Comparison of ENCODE assay signal across 1 cellular context in genomic region chr1:226526801-226527595, GRCh38.
A peak's percentile ranks its signal among the peaks of the same experiment; 100 is the strongest.
TF ChIP-seq lines count a peak whose summit lies in the region.

No MANE protein-coding gene starts in this region.

TF ChIP-seq in K562, 482 proteins besides CTCF, POLR2A, EP300 and RAD21 (continued from another document):
- peak; percentile 21; the same call in 1 of the 2 replicates for TF ChIP-seq MGA (IDR thresholded peaks at IDR 0.05)
- TF ChIP-seq MEIS2 (IDR thresholded peaks at IDR 0.05; ENCODE audit: partially characterized antibody), result peak; percentile 61
- no peak for TF ChIP-seq MIER1 (IDR thresholded peaks at IDR 0.05; ENCODE audit: low read depth)
- peak; percentile 85 for TF ChIP-seq GABPA (tag; conservative IDR thresholded peaks at IDR 0.05; ENCODE audit: low read depth)
- no peak for TF ChIP-seq ZNF232 (CRISPR knock-in tag; IDR thresholded peaks at IDR 0.05)
- TF ChIP-seq ZFP30 (CRISPR knock-in tag; IDR thresholded peaks at IDR 0.05; ENCODE audit: borderline replicate concordance), result no peak
